In genomic region chr5:105789246-105789645, GRCh38 we compare ENCODE assay signal across 21 cellular contexts.
DNase-seq lines count a peak whose midpoint lies in the region; ATAC-seq and TF ChIP-seq lines count a peak whose summit lies in the region.
"Had no signal": no experiment of that assay in that cellular context is flagged by ENCODE, and none has a peak within 500 bp of the region (broad histone marks: within the 10 kb centered on the region; RNA-seq: fewer than 3 reads in every experiment).

No MANE protein-coding gene starts in this region.

- H3K79me1 ChIP-seq in trophoblast cell (ENCODE audit: low read length) = no peaks in the 10 kb centered on the region

- peak; percentile 48; the same call in 1 of the 3 replicates for ATAC-seq in RWPE2 (ENCODE audit: low read depth)
- ATAC-seq: A549, GM12878, GM23338, HCT116 had no signal

- H2AK5ac ChIP-seq in trophoblast cell (ENCODE audit: low read length) = no peak overlapping the region

- no peak for TF ChIP-seq POLR2A in breast epithelium (IDR thresholded peaks at IDR 0.05)

- no peak overlapping the region for H2AFZ ChIP-seq in trophoblast cell (ENCODE audit: insufficient read depth, low read length, poor library complexity)
- H2AFZ ChIP-seq: GM23338 had no signal

- no CpG with 5 or more reads among the region's 1 CpG for WGBS in trophoblast cell (ENCODE audit: extremely low coverage, insufficient coverage, insufficient read length)

- no peak overlapping the region for H3K4ac ChIP-seq in trophoblast cell (ENCODE audit: low read depth, low read length)

- no peak overlapping the region for H3K4me2 ChIP-seq in trophoblast cell (ENCODE audit: low read length)
- H3K4me2 ChIP-seq: A549; BLaER1 treated with 17β-estradiol and CSF1 and Interleukin-3, amounts not matched to agents 10 nM and 100 nM; GM23338 had no signal

- no peaks in the 10 kb centered on the region for H3K79me2 ChIP-seq in trophoblast cell (ENCODE audit: control insufficient read depth, insufficient read depth, low read length, poor library complexity)

- no peaks in the 10 kb centered on the region for H3K4me1 ChIP-seq in RWPE2 (ENCODE audit: insufficient read depth, poor library complexity, severe bottlenecking)
- H3K4me1 ChIP-seq in trophoblast cell (ENCODE audit: control insufficient read depth in 1 of 2, insufficient read depth in 2 of 2, low read length in 2 of 2) = no peaks in the 10 kb centered on the region
- no peaks in the 10 kb centered on the region for H3K4me1 ChIP-seq in breast epithelium
- H3K4me1 ChIP-seq: A549; BE2C; BLaER1 treated with 17β-estradiol and CSF1 and Interleukin-3, amounts not matched to agents 10 nM and 100 nM had no signal

- no peak overlapping the region for H4K8ac ChIP-seq in trophoblast cell (ENCODE audit: low read depth, low read length)

- H3K27ac ChIP-seq in RWPE2 (ENCODE audit: poor library complexity, severe bottlenecking) (no peak overlapping the region), trophoblast cell (ENCODE audit: low read depth, low read length) (no peak overlapping the region), breast epithelium (no peak overlapping the region)
- H3K27ac ChIP-seq: A549; BLaER1 treated with 17β-estradiol and CSF1 and Interleukin-3, amounts not matched to agents 10 nM and 100 nM had no signal

- H3K4me3 ChIP-seq in RWPE2 (ENCODE audit: severe bottlenecking) (no peak overlapping the region), trophoblast cell (ENCODE audit: low read depth, low read length) (no peak overlapping the region), breast epithelium (no peak overlapping the region)
- H3K4me3 ChIP-seq: A549; BLaER1 treated with 17β-estradiol and CSF1 and Interleukin-3, amounts not matched to agents 10 nM and 100 nM; GM12878; GM23338 had no signal

- H4K91ac ChIP-seq in trophoblast cell (ENCODE audit: low read depth, low read length) = no peak overlapping the region

- no peak overlapping the region for H2BK5ac ChIP-seq in trophoblast cell (ENCODE audit: low read depth, low read length, poor library complexity)

- H3K23ac ChIP-seq in trophoblast cell (ENCODE audit: low read length) = no peak overlapping the region

- intact Hi-C loops in breast epithelium (cut with DNase I; ENCODE audit: low total_unique reads) = no loop called here

- no peaks in the 10 kb centered on the region for H3K9me3 ChIP-seq in RWPE2 (ENCODE audit: severe bottlenecking)
- no peaks in the 10 kb centered on the region for H3K9me3 ChIP-seq in trophoblast cell (ENCODE audit: insufficient read depth, low read depth, low read length)
- H3K9me3 ChIP-seq in breast epithelium = no peaks in the 10 kb centered on the region
- H3K9me3 ChIP-seq: A549; BE2C; BLaER1 treated with 17β-estradiol and CSF1 and Interleukin-3, amounts not matched to agents 10 nM and 100 nM had no signal

- DNase-seq in ELR (ENCODE audit: low read depth) (peak; percentile 13), RWPE2 (ENCODE audit: low spot score) (no peak), iris pigment epithelial cell (ENCODE audit: low read depth) (peak; percentile 7), trophoblast cell (peak; percentile 43 to 76), GM10266 (ENCODE audit: extremely low spot score) (no peak), breast epithelium (ENCODE audit: low spot score in 2 of 2) (no peak), NCI-H748 treated with DMSO at 0.1 percent for 48 hours (lab: John Stamatoyannopoulos, UW) (no peak)
- DNase-seq: 8988T; ACHN; AML-193; BE2C; CD4-positive, alpha-beta T cell; CD8-positive, alpha-beta memory T cell; DMS53; DMS79 treated with DMSO at 0.1 percent for 48 hours; H9 had no signal

- no peak overlapping the region for H2BK12ac ChIP-seq in trophoblast cell (ENCODE audit: low read length)

- H2BK120ac ChIP-seq in trophoblast cell (ENCODE audit: insufficient read depth, low read length, poor library complexity) = no peak overlapping the region

- H3K27me3 ChIP-seq in RWPE2 (ENCODE audit: insufficient read depth, poor library complexity, severe bottlenecking) = no peaks in the 10 kb centered on the region
- no peaks in the 10 kb centered on the region for H3K27me3 ChIP-seq in trophoblast cell (ENCODE audit: insufficient read depth, low read length)
- H3K27me3 ChIP-seq in breast epithelium = no peaks in the 10 kb centered on the region
- H3K27me3 ChIP-seq: BE2C; BLaER1 treated with 17β-estradiol and CSF1 and Interleukin-3, amounts not matched to agents 10 nM and 100 nM had no signal

- H3K18ac ChIP-seq in trophoblast cell (ENCODE audit: low read length) = no peak overlapping the region

- no peak overlapping the region for H3K14ac ChIP-seq in trophoblast cell (ENCODE audit: low read length)

- H4K12ac ChIP-seq in trophoblast cell (ENCODE audit: low read depth, low read length) = no peak overlapping the region

- no peaks in the 10 kb centered on the region for H3K36me3 ChIP-seq in RWPE2 (ENCODE audit: low read depth)
- H3K36me3 ChIP-seq in trophoblast cell (ENCODE audit: control insufficient read depth in 1 of 2, insufficient read depth in 2 of 2, low read length in 2 of 2) = no peaks in the 10 kb centered on the region
- no peaks in the 10 kb centered on the region for H3K36me3 ChIP-seq in breast epithelium
- H3K36me3 ChIP-seq: BE2C; BLaER1 treated with 17β-estradiol and CSF1 and Interleukin-3, amounts not matched to agents 10 nM and 100 nM had no signal

- no peak overlapping the region for H3K9ac ChIP-seq in trophoblast cell (ENCODE audit: low read length)
- H3K9ac ChIP-seq: BLaER1 treated with 17β-estradiol and CSF1 and Interleukin-3, amounts not matched to agents 10 nM and 100 nM had no signal

- TF ChIP-seq CTCF in RWPE2 (IDR thresholded peaks at IDR 0.05; ENCODE audit: poor library complexity, severe bottlenecking) (no peak), GM10266 (IDR thresholded peaks at IDR 0.05; ENCODE audit: control insufficient read depth, insufficient read depth, low read depth, missing control alignments) (no peak), breast epithelium (IDR thresholded peaks at IDR 0.05) (no peak)

Comparison
In these comparisons a context has a peak if more than half of its experiments do, and no peak if none do; other contexts are left out.
1. DNase-seq: peak in ELR (single experiment), iris pigment epithelial cell (single experiment) and trophoblast cell (2 of 2); none in RWPE2 (single experiment), GM10266 (single experiment), breast epithelium (0 of 2) and NCI-H748 treated with DMSO at 0.1 percent for 48 hours (single experiment).